Comparison of ENCODE assay signal across 8 cellular contexts in the genomic region with DNA sequence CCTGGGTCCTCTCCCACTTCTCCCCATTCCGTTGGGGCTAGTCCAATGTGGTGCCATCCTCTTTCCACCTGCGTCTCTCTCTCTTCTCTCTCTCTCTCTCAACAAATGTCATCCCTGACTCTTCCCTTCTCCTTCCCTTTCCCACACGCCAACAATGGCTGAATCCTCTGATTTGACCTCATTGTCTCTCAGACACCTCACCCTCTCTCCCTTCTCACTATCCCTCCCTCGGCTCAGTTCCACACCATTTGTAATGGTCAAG. TPM values are rescaled to one million over a fixed set of nuclear protein-coding genes. Genes with fewer than 3 reads are reported as not detected.
A peak's percentile ranks its signal among the peaks of the same experiment; 100 is the strongest.
DNase-seq lines count a peak whose midpoint lies in the region; ATAC-seq and TF ChIP-seq lines count a peak whose summit lies in the region.

No MANE protein-coding gene starts in this region.

- H3K27ac ChIP-seq in HUES64 (ENCODE audit: low read depth, low read length): peak overlapping the region; percentile 68; the same call in 1 of the 2 replicates
- peak overlapping the region; percentile 90 for H3K27ac ChIP-seq in naive thymus-derived CD4-positive, alpha-beta T cell (ENCODE audit: low read depth, low read length)

- H3K4me1 ChIP-seq in HUES64 (ENCODE audit: insufficient read depth, low read length): peaks cover 11% of the 10 kb centered on the region; the same call in 1 of the 2 replicates
- peaks cover 4 to 5% of the 10 kb centered on the region in 2 donors for H3K4me1 ChIP-seq in naive thymus-derived CD4-positive, alpha-beta T cell (ENCODE audit: control insufficient read depth in 2 of 2, insufficient read depth in 2 of 2, low read length in 2 of 2)

- H3K4me1 Mint-ChIP-seq in chondrocyte (ENCODE audit: low read depth): peaks cover 22% of the 10 kb centered on the region
- peaks cover 13 to 30% (median 22%) of the 10 kb centered on the region in 7 donors for H3K4me1 Mint-ChIP-seq in naive thymus-derived CD4-positive, alpha-beta T cell

- intact Hi-C loops in naive thymus-derived CD4-positive, alpha-beta T cell (cut with micrococcal nuclease): loop anchor here (1.0 to 10.0 kb wide), 7 partner anchors 22 to 1303 kb away; partner anchors contain the start of genes ADPRM (in 2 of the 2), MAP2K4 (in 2 of the 2), SCO1 (in 2 of the 2) and ELAC2 (in 1 of the 2)

- no peaks in the 10 kb centered on the region for H3K36me3 ChIP-seq in HUES64 (ENCODE audit: insufficient read depth, low read length)
- H3K36me3 ChIP-seq in naive thymus-derived CD4-positive, alpha-beta T cell (ENCODE audit: control insufficient read depth in 2 of 3, insufficient read depth in 3 of 3, low read length in 3 of 3): peaks cover 0 to 4% (median 0%) of the 10 kb centered on the region in 3 experiments

- H3K36me3 Mint-ChIP-seq in chondrocyte (ENCODE audit: low read depth): peaks cover 4% of the 10 kb centered on the region
- peaks cover 0 to 7% (median 3%) of the 10 kb centered on the region in 5 donors for H3K36me3 Mint-ChIP-seq in naive thymus-derived CD4-positive, alpha-beta T cell

- H3K27ac Mint-ChIP-seq in chondrocyte (ENCODE audit: unreplicated experiment): peak overlapping the region; percentile 99
- H3K27ac Mint-ChIP-seq in naive thymus-derived CD4-positive, alpha-beta T cell: peak overlapping the region; percentile 89 to 99 (median 97)

- no peaks in the 10 kb centered on the region for H3K27me3 ChIP-seq in HUES64 (ENCODE audit: insufficient read depth, low read length)
- H3K27me3 ChIP-seq in naive thymus-derived CD4-positive, alpha-beta T cell (ENCODE audit: control insufficient read depth in 2 of 2, insufficient read depth in 2 of 2, low read length in 2 of 2): no peaks in the 10 kb centered on the region

- H3K9me3 ChIP-seq in HUES64 (ENCODE audit: insufficient read depth, low read depth, low read length): no peaks in the 10 kb centered on the region
- no peaks in the 10 kb centered on the region for H3K9me3 ChIP-seq in naive thymus-derived CD4-positive, alpha-beta T cell (ENCODE audit: control insufficient read depth in 2 of 3, low read length in 3 of 3)

- TF ChIP-seq CTCF in AG09309 (IDR thresholded peaks at IDR 0.05; ENCODE audit: control insufficient read depth, insufficient read depth, low read depth, low read length, missing control alignments) (no peak), chondrocyte (IDR thresholded peaks at IDR 0.05) (no peak), GM13977 (IDR thresholded peaks at IDR 0.05; ENCODE audit: extremely low read depth, insufficient read depth, missing control alignments) (no peak)

- 62% methylated on average over 4 of the region's 4 CpGs for WGBS in HUES64

- H3K4me3 ChIP-seq in AG09309 (ENCODE audit: control insufficient read depth, low read depth, low read length): peak overlapping the region; percentile 60
- H3K4me3 ChIP-seq in HUES64 (ENCODE audit: low read length): peak overlapping the region; percentile 91
- H3K4me3 ChIP-seq in naive thymus-derived CD4-positive, alpha-beta T cell (ENCODE audit: low read length): peak overlapping the region; percentile 92

- CTCF ChIA-PET in naive thymus-derived CD4-positive, alpha-beta T cell (lab: Charles Lee): interaction anchor here (1.7 kb wide), 1 partner anchor 12 kb away, joined by 4 read pairs; no protein-coding TSS in a partner anchor

- H3K9ac ChIP-seq in HUES64 (ENCODE audit: low read depth, low read length): peak overlapping the region; percentile 83

- peak overlapping the region; percentile 98 for H3K4me3 Mint-ChIP-seq in chondrocyte (ENCODE audit: unreplicated experiment)
- H3K4me3 Mint-ChIP-seq in naive thymus-derived CD4-positive, alpha-beta T cell: peak overlapping the region; percentile 93 to 99 (median 98)

- in situ Hi-C loops in GM13977 (cut with MboI; ENCODE audit: low pct_unique_long_range_greater_than_20kb, low sequenced_read_pairs, unreplicated experiment): no loop called here

- ATAC-seq in naive thymus-derived CD4-positive, alpha-beta T cell: no peak
- no peak for ATAC-seq in GM18519 (IDR thresholded peaks at IDR 0.05; ENCODE audit: low FRiP score, unreplicated experiment)

- POLR2A ChIA-PET in naive thymus-derived CD4-positive, alpha-beta T cell (lab: Charles Lee): interaction anchor here (0.7 to 6.0 kb wide), 13 partner anchors 8 to 1298 kb away, joined by 3 to 310 read pairs (median 8); partner anchors contain the start of genes ELAC2 and MAP2K4

- H3K27me3 Mint-ChIP-seq in chondrocyte (ENCODE audit: low read depth): no peaks in the 10 kb centered on the region
- peaks cover 0 to 6% (median 0%) of the 10 kb centered on the region in 5 donors for H3K27me3 Mint-ChIP-seq in naive thymus-derived CD4-positive, alpha-beta T cell

- no peaks in the 10 kb centered on the region for H3K9me3 Mint-ChIP-seq in chondrocyte (ENCODE audit: low read depth)
- peaks cover 0 to 3% (median 0%) of the 10 kb centered on the region in 11 donors for H3K9me3 Mint-ChIP-seq in naive thymus-derived CD4-positive, alpha-beta T cell

- no peak for DNase-seq in AG09309 (ENCODE audit: low read depth)
- no peak for DNase-seq in chondrocyte (ENCODE audit: low spot score)
- no peak for DNase-seq in naive thymus-derived CD4-positive, alpha-beta T cell
- DNase-seq in stimulated activated CD4-positive, alpha-beta T cell treated with anti-CD3 and anti-CD28 coated beads, Interleukin-4, amount 100 ng/mL, for 24 hours: no peak
- DNase-seq in GM13977 (ENCODE audit: low spot score): no peak
- no peak for DNase-seq in activated gamma-delta T cell treated with Interleukin-2 at 50 U/mL for 16 hours

RNA-seq across cellular contexts. Expression of gene ZNF18, which starts 0.6 kb away (rescaled TPM):
- 5.4 TPM for polyA plus RNA-seq in HUES64 (2013, experiment 1 of 2)
- polyA plus RNA-seq in HUES64 (2013, experiment 2 of 2): 8.4 TPM
- 10.9 to 11.8 TPM (median 10.9 TPM) in 3 replicates for total RNA-seq in chondrocyte
- 10 to 100 TPM; 10.4 to 13.9 (median 11.3) TPM for total RNA-seq in naive thymus-derived CD4-positive, alpha-beta T cell
- 10 to 100 TPM in 1 of 2 donors, 1 to 10 TPM in 1; 7.3 to 15.3 TPM for polyA plus RNA-seq in naive thymus-derived CD4-positive, alpha-beta T cell

RNA-seq across cellular contexts. Expression of gene MAP2K4, which starts 22.8 kb away (rescaled TPM):
- polyA plus RNA-seq in HUES64 (2013, experiment 1 of 2): 30.9 TPM
- polyA plus RNA-seq in HUES64 (2013, experiment 2 of 2): 31.2 TPM
- 20.4 to 27.4 TPM (median 26.0 TPM) in 3 replicates for total RNA-seq in chondrocyte
- 10 to 100 TPM; 26.3 to 45.1 (median 33.9) TPM for total RNA-seq in naive thymus-derived CD4-positive, alpha-beta T cell
- polyA plus RNA-seq in naive thymus-derived CD4-positive, alpha-beta T cell: 10 to 100 TPM; 21.8 to 22.3 TPM
